ENCODE assay signal across 22 cellular contexts in genomic region chr14:54769955-54770863, GRCh38.
DNase-seq lines count a peak whose midpoint lies in the region; ATAC-seq and TF ChIP-seq lines count a peak whose summit lies in the region.
"Had no signal": no experiment of that assay in that cellular context is flagged by ENCODE, and none has a peak within 500 bp of the region (broad histone marks: within the 10 kb centered on the region; RNA-seq: fewer than 3 reads in every experiment).

No MANE protein-coding gene starts in this region.

- DNase-seq in Karpas-422 (no peak), NCI-H2227 treated with DMSO at 0.1 percent for 48 hours (lab: John Stamatoyannopoulos, UW) (peak; percentile 62), left ventricle myocardium superior (no peak), gastrocnemius medialis (peak in 1 of 2 donors; percentile 25), DMS153 (lab: John Stamatoyannopoulos, UW) (no peak), head of caudate nucleus (no peak), OCI-M2 (lab: John Stamatoyannopoulos, UW; ENCODE audit: unreplicated experiment) (no peak)
- DNase-seq: activated CD4-positive, alpha-beta T cell treated with anti-CD3 and anti-CD28 coated beads for 4 hours; activated gamma-delta T cell; BE2C; endodermal cell; naive B cell; NCI-H187; NCI-H82; spleen had no signal

- ATAC-seq in left ventricle myocardium superior (peak; percentile 57), gastrocnemius medialis (peak; percentile 70), HG03196 (IDR thresholded peaks at IDR 0.05; ENCODE audit: unreplicated experiment) (no peak)
- ATAC-seq: left lobe of liver, Panc1, SK-N-SH treated with all-trans-retinoic acid at 6 μM for 48 hours had no signal

- no peak overlapping the region for H3K9ac ChIP-seq in Karpas-422 (ENCODE audit: low read length)
- H3K9ac ChIP-seq: parathyroid adenoma had no signal

- H3K27ac ChIP-seq in Karpas-422 (ENCODE audit: low read length) (peak overlapping the region; percentile 97), gastrocnemius medialis (peak overlapping the region; percentile 83 to 94 (median 88))
- H3K27ac ChIP-seq: parathyroid adenoma, spleen had no signal

- no peaks in the 10 kb centered on the region for H3K9me2 ChIP-seq in Karpas-422 (replicated peaks; ENCODE audit: insufficient read depth, low read length)

- H3K4me2 ChIP-seq in Karpas-422 (ENCODE audit: low read depth, low read length, poor library complexity, severe bottlenecking) = peak overlapping the region; percentile 60

- no peaks in the 10 kb centered on the region for H4K20me1 ChIP-seq in Karpas-422 (ENCODE audit: insufficient read depth, low read depth, low read length)

- TF ChIP-seq POLR2A in gastrocnemius medialis (IDR thresholded peaks at IDR 0.05) = no peak

- no peak overlapping the region for H3K4me3 ChIP-seq in Karpas-422 (ENCODE audit: low read length)
- no peak overlapping the region for H3K4me3 ChIP-seq in gastrocnemius medialis
- H3K4me3 ChIP-seq: HAP-1, spleen, tibial nerve had no signal

- H2AFZ ChIP-seq in Karpas-422 (ENCODE audit: low read length) = no peak overlapping the region
- H2AFZ ChIP-seq: parathyroid adenoma had no signal

- H3K36me3 ChIP-seq in Karpas-422 (ENCODE audit: insufficient read depth, low read length) (peaks cover 68% of the 10 kb centered on the region), gastrocnemius medialis (peaks cover 0 to 8% of the 10 kb centered on the region in 2 donors)
- H3K36me3 ChIP-seq: BE2C had no signal

- H3K9me3 ChIP-seq in Karpas-422 (ENCODE audit: low read length) (no peaks in the 10 kb centered on the region), gastrocnemius medialis (no peaks in the 10 kb centered on the region)
- H3K9me3 ChIP-seq: BE2C, HAP-1, spleen, tibial nerve had no signal

- H3K27me3 ChIP-seq in Karpas-422 (ENCODE audit: low read length) (no peaks in the 10 kb centered on the region), gastrocnemius medialis (no peaks in the 10 kb centered on the region)
- H3K27me3 ChIP-seq: BE2C, spleen, tibial nerve had no signal

- peaks cover 73% of the 10 kb centered on the region for H3K4me1 ChIP-seq in Karpas-422 (ENCODE audit: low read length)
- peaks cover 53 to 57% of the 10 kb centered on the region in 2 donors for H3K4me1 ChIP-seq in gastrocnemius medialis

- intact Hi-C loops in left ventricle myocardium superior (cut with micrococcal nuclease) (loop anchor here (5.0 kb wide), 1 partner anchor 78 kb away; no protein-coding TSS in a partner anchor), gastrocnemius medialis (cut with DNase I; ENCODE audit: low total_unique reads) (loop anchor here (1.0 to 5.0 kb wide), 3 partner anchors 32 to 41 kb away; no protein-coding TSS in a partner anchor), head of caudate nucleus (cut with DNase I) (no loop called here)

- no peak for TF ChIP-seq CTCF in gastrocnemius medialis (IDR thresholded peaks at IDR 0.05 in 4 of 5, conservative IDR thresholded peaks at IDR 0.05 in 1 of 5)

- in situ Hi-C loops in gastrocnemius medialis (cut with MboI; ENCODE audit: low sequenced_read_pairs in 4 of 4) = loop anchor here (5.0 to 10.0 kb wide), 5 partner anchors 75 to 205 kb away; partner anchors contain the start of gene SAMD4A (in 1 of the 4)

- H3K79me2 ChIP-seq in Karpas-422 (ENCODE audit: low read length) = peaks cover 7% of the 10 kb centered on the region; the same call in 1 of the 2 replicates
- H3K79me2 ChIP-seq: parathyroid adenoma had no signal
